9 cellular contexts compared by ENCODE assay signal in the genomic region with DNA sequence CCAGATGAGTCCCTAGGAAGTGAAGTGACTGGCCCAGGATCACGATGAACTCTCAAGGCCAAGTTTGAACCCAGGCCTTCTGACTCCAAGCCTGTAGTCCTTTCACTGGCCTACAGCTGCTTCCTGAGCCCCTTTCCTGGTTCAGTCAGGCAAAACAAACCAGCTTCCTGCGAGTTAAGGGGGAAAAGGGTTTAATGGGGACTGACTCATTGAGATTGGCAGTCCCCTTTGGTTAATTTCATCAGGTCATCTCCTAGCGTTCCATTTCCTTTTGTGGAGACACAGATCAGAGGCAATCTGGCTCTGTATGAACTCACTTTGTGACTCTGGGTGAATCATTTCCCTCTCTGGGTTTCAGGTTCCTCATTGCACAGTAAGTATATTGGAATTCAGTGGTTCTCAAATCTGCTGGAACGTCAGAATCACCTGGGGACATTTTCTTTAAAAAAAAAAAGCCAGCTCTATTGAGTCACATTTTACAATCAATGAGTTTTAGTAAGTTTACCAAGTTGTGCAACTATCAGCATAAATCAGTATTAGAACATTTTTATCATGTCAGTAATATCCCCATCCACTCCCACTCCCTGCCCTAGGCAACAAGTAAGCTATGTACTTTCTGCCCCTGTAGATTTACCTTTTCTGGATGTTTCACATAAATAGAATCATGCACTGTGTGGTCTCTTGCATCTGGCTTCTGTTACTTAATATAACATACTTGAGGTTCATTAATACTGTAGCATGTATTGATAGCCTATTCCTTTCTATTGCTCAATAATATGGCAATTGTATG.
DNase-seq lines count a peak whose midpoint lies in the region; ATAC-seq and TF ChIP-seq lines count a peak whose summit lies in the region.
"Had no signal": no experiment of that assay in that cellular context is flagged by ENCODE, and none has a peak within 500 bp of the region (broad histone marks: within the 10 kb centered on the region; RNA-seq: fewer than 3 reads in every experiment).

No MANE protein-coding gene starts in this region.

- peak overlapping the region; percentile 59 for H3K9ac ChIP-seq in fibroblast of lung (ENCODE audit: insufficient read depth, low read length)

- H3K27ac ChIP-seq in Panc1 (ENCODE audit: low read length): peak overlapping the region; percentile 89
- H3K27ac ChIP-seq in fibroblast of lung (ENCODE audit: insufficient read depth, low read length): peak overlapping the region; percentile 96
- H3K27ac ChIP-seq in skin epidermis: peak overlapping the region in 14 of 21 experiments; percentile 1 to 72 (median 50)

- no TSS peak for BruUV-seq in Panc1 (replicated peaks; lab: Mats Ljungman, UMichigan)

- intact Hi-C loops in Panc1 (cut with micrococcal nuclease; ENCODE audit: unreplicated experiment): loop anchor here (10.0 kb wide), 1 partner anchor 181 kb away; the partner anchor contains the start of gene THSD4

- no peaks in the 10 kb centered on the region for H3K27me3 ChIP-seq in Panc1 (ENCODE audit: control insufficient read depth, insufficient read depth, low read length)
- no peaks in the 10 kb centered on the region for H3K27me3 ChIP-seq in fibroblast of lung (ENCODE audit: control insufficient read depth, insufficient read depth, low read length)

- H3K4me1 ChIP-seq in Panc1 (ENCODE audit: control insufficient read depth, insufficient read depth, low read length) (peaks cover 45% of the 10 kb centered on the region), fibroblast of lung (ENCODE audit: control insufficient read depth, extremely low read depth, insufficient read depth, low read length) (peaks cover 22% of the 10 kb centered on the region)

- H3K79me2 ChIP-seq in fibroblast of lung (ENCODE audit: control insufficient read depth, insufficient read depth, low read length): no peaks in the 10 kb centered on the region

- POLR2A ChIA-PET in Panc1 (lab: Charles Lee): interaction anchor here (0.6 kb wide), 1 partner anchor 15 kb away, joined by 3 read pairs; no protein-coding TSS in a partner anchor

- TF ChIP-seq CTCF in Panc1 (IDR thresholded peaks at IDR 0.05) (no peak), fibroblast of lung (conservative IDR thresholded peaks at IDR 0.05 in 1 of 2, IDR thresholded peaks at IDR 0.05 in 1 of 2; ENCODE audit: low read depth in 1 of 2, low read length in 2 of 2) (no peak)

- DNase-seq in GM04504 (ENCODE audit: low read depth): peak; percentile 98
- DNase-seq in Panc1 (ENCODE audit: low read depth, low spot score): peak; percentile 99
- peak; percentile 97 to 100 for DNase-seq in fibroblast of lung (ENCODE audit: low read depth in 2 of 2)
- no peak for DNase-seq in NCI-H510A (lab: John Stamatoyannopoulos, UW)
- DNase-seq: OCI-M1 had no signal

- CTCF ChIA-PET in Panc1 (lab: Charles Lee): no interaction called here

- H3K9me3 ChIP-seq in Panc1 (ENCODE audit: control insufficient read depth, insufficient read depth, low read depth, low read length): peaks cover 3% of the 10 kb centered on the region; the same call in 1 of the 2 replicates
- H3K9me3 ChIP-seq in fibroblast of lung (ENCODE audit: control insufficient read depth, insufficient read depth, low read depth, low read length): no peaks in the 10 kb centered on the region

- H3K4me2 ChIP-seq in fibroblast of lung (ENCODE audit: extremely low read depth, insufficient read depth, low read length): peak overlapping the region; percentile 60

- ATAC-seq in Panc1 (peak; percentile 92), HG03342 (IDR thresholded peaks at IDR 0.05; ENCODE audit: unreplicated experiment) (no peak), GM21825 (IDR thresholded peaks at IDR 0.05; ENCODE audit: unreplicated experiment) (no peak), HG02763 (IDR thresholded peaks at IDR 0.05; ENCODE audit: unreplicated experiment) (no peak)

- H4K20me1 ChIP-seq in fibroblast of lung (ENCODE audit: control insufficient read depth, extremely low read depth, insufficient read depth, low read length): no peaks in the 10 kb centered on the region

- in situ Hi-C loops in Panc1 (cut with HindIII; ENCODE audit: low pct_unique_long_range_greater_than_20kb, low sequenced_read_pairs): no loop called here

- H3K36me3 ChIP-seq in Panc1 (ENCODE audit: control insufficient read depth, insufficient read depth, low read length): no peaks in the 10 kb centered on the region
- no peaks in the 10 kb centered on the region for H3K36me3 ChIP-seq in fibroblast of lung (ENCODE audit: control insufficient read depth, insufficient read depth, low read length)

- H2AFZ ChIP-seq in fibroblast of lung (ENCODE audit: low read length): no peak overlapping the region

- H3K4me3 ChIP-seq in Panc1 (ENCODE audit: low read depth in 2 of 2, low read length in 2 of 2) (peak overlapping the region in 1 of 2 experiments; percentile 26; a peak in 2 of 4 replicates), fibroblast of lung (replicated peaks in 1 of 4; ENCODE audit: control extremely low read depth in 1 of 4, insufficient read depth in 1 of 4, low read depth in 3 of 4, low read length in 4 of 4) (no peak overlapping the region), skin epidermis (no peak overlapping the region)
